In genomic region chr7:140673770-140674155, GRCh38 we compare ENCODE assay signal across 8 cellular contexts. TPM values are rescaled to one million over a fixed set of nuclear protein-coding genes. Genes with fewer than 3 reads are reported as not detected.
DNase-seq lines count a peak whose midpoint lies in the region; ATAC-seq and TF ChIP-seq lines count a peak whose summit lies in the region.

No MANE protein-coding gene starts in this region.

- no peak for ATAC-seq in HG03039 (IDR thresholded peaks at IDR 0.05; ENCODE audit: unreplicated experiment)

- TF ChIP-seq EP300 in SK-N-SH (IDR thresholded peaks at IDR 0.05; ENCODE audit: borderline replicate concordance in 1 of 2, low read depth in 1 of 2, low read length in 1 of 2): no peak

- no peaks in the 10 kb centered on the region for H3F3A ChIP-seq in SK-N-SH (replicated peaks; ENCODE audit: insufficient read depth)

- WGBS in SK-N-SH (ENCODE audit: low lambda C conversion rate): 93% methylated on average over 13 of the region's 18 CpGs

- no peak for TF ChIP-seq RAD21 in SK-N-SH (IDR thresholded peaks at IDR 0.05; ENCODE audit: low read length)

- H3K4me3 ChIP-seq in SK-N-SH (ENCODE audit: low read depth in 2 of 2, low read length in 1 of 2) (peak overlapping the region; percentile 64 to 74), fibroblast of pulmonary artery (replicated peaks; ENCODE audit: low read depth, low read length) (peak overlapping the region; percentile 58)

- no peaks in the 10 kb centered on the region for H3K27me3 Mint-ChIP-seq in progenitor cell of endocrine pancreas

- no peaks in the 10 kb centered on the region for H3K36me3 ChIP-seq in SK-N-SH (replicated peaks in 1 of 2; ENCODE audit: control insufficient read depth in 1 of 2, insufficient read depth in 2 of 2, low read length in 1 of 2)

- no peak overlapping the region for H3K27ac ChIP-seq in SK-N-SH (ENCODE audit: low read depth in 2 of 2, low read length in 1 of 2)

- H3K9ac ChIP-seq in SK-N-SH: no peak overlapping the region

- H3K36me3 Mint-ChIP-seq in progenitor cell of endocrine pancreas (ENCODE audit: insufficient read depth): peaks cover 12% of the 10 kb centered on the region

- no peaks in the 10 kb centered on the region for H3K9me3 ChIP-seq in SK-N-SH

- TF ChIP-seq CTCF in SK-N-SH (IDR thresholded peaks at IDR 0.05) (no peak), fibroblast of pulmonary artery (IDR thresholded peaks at IDR 0.05; ENCODE audit: low read length, missing control alignments) (no peak), progenitor cell of endocrine pancreas (IDR thresholded peaks at IDR 0.05; ENCODE audit: unreplicated experiment) (no peak)

- H3K4me1 ChIP-seq in SK-N-SH (ENCODE audit: control insufficient read depth in 1 of 2, insufficient read depth in 2 of 2, low read depth in 1 of 2, low read length in 1 of 2): peaks cover 7 to 20% of the 10 kb centered on the region in 2 experiments; a peak in 2 of 4 replicates

- peak overlapping the region; percentile 83; the same call in 1 of the 2 replicates for H2AFZ ChIP-seq in SK-N-SH (ENCODE audit: low read depth)

- no peaks in the 10 kb centered on the region for H4K20me1 ChIP-seq in SK-N-SH (ENCODE audit: insufficient read depth)

- CTCF ChIA-PET in SK-N-SH (lab: Yijun Ruan, JAX): interaction anchor here (1.2 to 4.5 kb wide), 10 partner anchors 11 to 339 kb away, joined by 3 to 45 read pairs (median 14); partner anchors contain the start of gene MRPS33

- H3K4me3 Mint-ChIP-seq in progenitor cell of endocrine pancreas (ENCODE audit: low read depth): peak overlapping the region; percentile 79

- H3K9me2 ChIP-seq in SK-N-SH: no peaks in the 10 kb centered on the region

- DNase-seq in DMS53 (lab: John Stamatoyannopoulos, UW) (peak; percentile 71), SK-N-SH (no peak), fibroblast of pulmonary artery (ENCODE audit: low read depth) (no peak), progenitor cell of endocrine pancreas (ENCODE audit: low spot score, unreplicated experiment) (no peak), HCEC 1CT (no peak), NCI-H69 (lab: John Stamatoyannopoulos, UW) (no peak), NCI-H510A (lab: John Stamatoyannopoulos, UW) (no peak)

- POLR2A ChIA-PET in SK-N-SH (lab: Yijun Ruan, JAX): interaction anchor here (0.6 to 1.2 kb wide), 3 partner anchors 22 to 340 kb away, joined by 3 to 5 read pairs (median 3); partner anchors contain the start of gene NDUFB2

- no peaks in the 10 kb centered on the region for H3K9me3 Mint-ChIP-seq in progenitor cell of endocrine pancreas (ENCODE audit: low read depth)

- no peaks in the 10 kb centered on the region for H3K79me2 ChIP-seq in SK-N-SH (ENCODE audit: insufficient read depth)

- no peaks in the 10 kb centered on the region for H3K27me3 ChIP-seq in SK-N-SH (ENCODE audit: insufficient read depth)

- H3K4me2 ChIP-seq in SK-N-SH: peak overlapping the region; percentile 97

- peak overlapping the region; percentile 80 for H3K27ac Mint-ChIP-seq in progenitor cell of endocrine pancreas

- H3K4me1 Mint-ChIP-seq in progenitor cell of endocrine pancreas (ENCODE audit: low read depth): peaks cover 11% of the 10 kb centered on the region

TF ChIP-seq in SK-N-SH, 30 proteins besides CTCF, POLR2A, EP300 and RAD21:
- no peak for TF ChIP-seq RXRA (IDR thresholded peaks at IDR 0.05; ENCODE audit: borderline replicate concordance, low read depth)
- TF ChIP-seq FOXM1 (IDR thresholded peaks at IDR 0.05; ENCODE audit: low read depth): no peak
- TF ChIP-seq POLR2AphosphoS5 (IDR thresholded peaks at IDR 0.05; ENCODE audit: low read depth, low read length): no peak
- no peak for TF ChIP-seq GABPA (IDR thresholded peaks at IDR 0.05; ENCODE audit: low read depth)
- TF ChIP-seq, protein P1, sequence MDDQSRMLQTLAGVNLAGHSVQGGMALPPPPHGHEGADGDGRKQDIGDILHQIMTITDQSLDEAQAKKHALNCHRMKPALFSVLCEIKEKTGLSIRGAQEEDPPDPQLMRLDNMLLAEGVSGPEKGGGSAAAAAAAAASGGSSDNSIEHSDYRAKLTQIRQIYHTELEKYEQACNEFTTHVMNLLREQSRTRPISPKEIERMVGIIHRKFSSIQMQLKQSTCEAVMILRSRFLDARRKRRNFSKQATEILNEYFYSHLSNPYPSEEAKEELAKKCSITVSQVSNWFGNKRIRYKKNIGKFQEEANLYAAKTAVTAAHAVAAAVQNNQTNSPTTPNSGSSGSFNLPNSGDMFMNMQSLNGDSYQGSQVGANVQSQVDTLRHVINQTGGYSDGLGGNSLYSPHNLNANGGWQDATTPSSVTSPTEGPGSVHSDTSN (IDR thresholded peaks at IDR 0.05): no peak
- TF ChIP-seq SMC3 (IDR thresholded peaks at IDR 0.05; ENCODE audit: low read depth, low read length): no peak
- TF ChIP-seq TEAD4 (IDR thresholded peaks at IDR 0.05; ENCODE audit: borderline replicate concordance, insufficient read depth): no peak
- TF ChIP-seq MXI1 (IDR thresholded peaks at IDR 0.05; ENCODE audit: low read depth, low read length): no peak
- no peak for TF ChIP-seq NRF1 (IDR thresholded peaks at IDR 0.05; ENCODE audit: low read depth, low read length)
- TF ChIP-seq ZBTB33 (IDR thresholded peaks at IDR 0.05; ENCODE audit: borderline replicate concordance, low read depth): no peak
- no peak for TF ChIP-seq NFIC (IDR thresholded peaks at IDR 0.05; ENCODE audit: borderline replicate concordance)
- no peak for TF ChIP-seq YY1 (IDR thresholded peaks at IDR 0.05; ENCODE audit: low read depth)
- TF ChIP-seq MEF2A (IDR thresholded peaks at IDR 0.05; ENCODE audit: borderline replicate concordance, low read depth): no peak
- TF ChIP-seq REST (IDR thresholded peaks at IDR 0.05; ENCODE audit: low read depth, low read length): no peak
- TF ChIP-seq IRF3 (IDR thresholded peaks at IDR 0.05; ENCODE audit: low read depth, low read length): no peak
- no peak for TF ChIP-seq ELF1 (IDR thresholded peaks at IDR 0.05)
TF ChIP-seq in SK-N-SH: peak in this region for 0.

RNA-seq across cellular contexts. Expression of gene ADCK2, which starts 1.0 kb away (rescaled TPM):
- polyA plus RNA-seq in SK-N-SH (2012; rRNA removed): 17.7 and 19.0 TPM in 2 replicates
- 11.9 and 15.3 TPM in 2 replicates for polyA plus RNA-seq in SK-N-SH (2012; cell fraction: cytosol; rRNA removed)
- 9.5 and 11.5 TPM in 2 replicates for polyA plus RNA-seq in SK-N-SH (2012; cell fraction: nucleus; rRNA removed)
- 19.9 and 21.9 TPM in 2 replicates for total RNA-seq in progenitor cell of endocrine pancreas

RNA-seq across cellular contexts. Expression of gene NDUFB2, which starts 22.7 kb away (rescaled TPM):
- 1,154 and 1,214 TPM in 2 replicates for polyA plus RNA-seq in SK-N-SH (2012; rRNA removed)
- polyA plus RNA-seq in SK-N-SH (2012; cell fraction: cytosol; rRNA removed): 908 and 1,048 TPM in 2 replicates
- 281 and 458 TPM in 2 replicates for polyA plus RNA-seq in SK-N-SH (2012; cell fraction: nucleus; rRNA removed)
- total RNA-seq in progenitor cell of endocrine pancreas: 172 and 174 TPM in 2 replicates

RNA-seq across cellular contexts. Expression of gene DENND2A, which starts 33.1 kb away (rescaled TPM):
- 2.1 and 3.5 TPM in 2 replicates for polyA plus RNA-seq in SK-N-SH (2012; rRNA removed)
- polyA plus RNA-seq in SK-N-SH (2012; cell fraction: cytosol; rRNA removed): 1.5 and 2.8 TPM in 2 replicates
- 3.5 and 4.4 TPM in 2 replicates for polyA plus RNA-seq in SK-N-SH (2012; cell fraction: nucleus; rRNA removed)
- total RNA-seq in progenitor cell of endocrine pancreas: 32.0 and 39.8 TPM in 2 replicates
